8 cellular contexts compared by ENCODE assay signal in genomic region chr11:65083834-65084597, GRCh38. TPM values are rescaled to one million over a fixed set of nuclear protein-coding genes. Genes with fewer than 3 reads are reported as not detected.
A peak's percentile ranks its signal among the peaks of the same experiment; 100 is the strongest.
DNase-seq lines count a peak whose midpoint lies in the region; ATAC-seq and TF ChIP-seq lines count a peak whose summit lies in the region.

CDCA5 (minus strand) TSS chr11:65084040; CDS start chr11:65083978, 62 bp downstream.
ZFPL1 (plus strand) TSS chr11:65084222; CDS start chr11:65084699, 477 bp downstream.

- peak; percentile 71 for TF ChIP-seq POLR2A in GM15510 (IDR thresholded peaks at IDR 0.05; ENCODE audit: borderline replicate concordance, extremely low read depth, insufficient read length)

- H3K4me1 Mint-ChIP-seq in T-helper 17 cell: peaks cover 22% of the 10 kb centered on the region

- intact Hi-C loops in left cardiac atrium (cut with DNase I): no loop called here
- intact Hi-C loops in posterior vena cava (cut with DNase I): no loop called here
- intact Hi-C loops in upper lobe of right lung (cut with DNase I): no loop called here

- H3K4me1 ChIP-seq in upper lobe of right lung: peaks cover 7% of the 10 kb centered on the region

- peak within 1 kb of the TSS; percentile 90 for H3K27ac ChIP-seq in upper lobe of right lung

- no peaks in the 10 kb centered on the region for H3K27me3 Mint-ChIP-seq in T-helper 17 cell

- H3K36me3 ChIP-seq in upper lobe of right lung: peaks cover 35% of the 10 kb centered on the region

- no peaks in the 10 kb centered on the region for H3K27me3 ChIP-seq in upper lobe of right lung

- peak within 1 kb of the TSS; percentile 96 for H3K27ac Mint-ChIP-seq in T-helper 17 cell

- H3K9me3 ChIP-seq in T-helper 17 cell (ENCODE audit: control insufficient read depth, low read length, poor library complexity, severe bottlenecking) (no peaks in the 10 kb centered on the region), upper lobe of right lung (no peaks in the 10 kb centered on the region)

- H3K4me3 ChIP-seq in upper lobe of right lung: peak within 1 kb of the TSS; percentile 70

- ATAC-seq in HG02885 (IDR thresholded peaks at IDR 0.05; ENCODE audit: poor library complexity, unreplicated experiment) (peak; percentile 91), T-helper 17 cell (peak; percentile 92), left cardiac atrium (peak; percentile 97 to 99), upper lobe of right lung (peak; percentile 97)

- no peak for TF ChIP-seq CTCF in upper lobe of right lung (IDR thresholded peaks at IDR 0.05)

- DNase-seq in NCI-H187 (lab: John Stamatoyannopoulos, UW): peak; percentile 84 to 86
- peak; percentile 92 to 95 (median 92) for DNase-seq in T-helper 17 cell
- peak; percentile 60 to 97 (median 91) for DNase-seq in amygdala (lab: John Stamatoyannopoulos, UW)
- DNase-seq in left cardiac atrium: peak; percentile 95
- peak; percentile 98 for DNase-seq in posterior vena cava (ENCODE audit: low spot score)
- DNase-seq in upper lobe of right lung: peak; percentile 97

- peaks cover 10% of the 10 kb centered on the region for H3K36me3 Mint-ChIP-seq in T-helper 17 cell (ENCODE audit: low read depth)

- H3K4me3 Mint-ChIP-seq in T-helper 17 cell: peak within 1 kb of the TSS; percentile 98

RNA-seq across cellular contexts. Expression of gene CDCA5, which starts in this region (rescaled TPM):
- under 1 TPM; 0.37 to 0.90 TPM for total RNA-seq in T-helper 17 cell
- 1 to 10 TPM in 1 of 2 donors, under 1 TPM in 1; 0.81 to 2.5 TPM for total RNA-seq in left cardiac atrium
- total RNA-seq in posterior vena cava: 1 to 10 TPM in 1 of 2 donors, under 1 TPM in 1; 0.67 to 1.6 TPM
- total RNA-seq in upper lobe of right lung: 1.7 TPM

RNA-seq across cellular contexts. Expression of gene ZFPL1, which starts in this region (rescaled TPM):
- total RNA-seq in T-helper 17 cell (10 to 100 TPM; 40.7 to 50.2 TPM), left cardiac atrium (10 to 100 TPM; 26.2 to 26.5 TPM), posterior vena cava (10 to 100 TPM; 26.9 to 27.6 TPM), upper lobe of right lung (32.1 TPM)

Comparison
In these comparisons a context has a peak if more than half of its experiments do, and no peak if none do; other contexts are left out.
1. Peak in every context shown above with its lines: DNase-seq, ATAC-seq, H3K4me3 ChIP-seq and H3K27ac ChIP-seq.